20 cellular contexts compared by ENCODE assay signal in the genomic region with DNA sequence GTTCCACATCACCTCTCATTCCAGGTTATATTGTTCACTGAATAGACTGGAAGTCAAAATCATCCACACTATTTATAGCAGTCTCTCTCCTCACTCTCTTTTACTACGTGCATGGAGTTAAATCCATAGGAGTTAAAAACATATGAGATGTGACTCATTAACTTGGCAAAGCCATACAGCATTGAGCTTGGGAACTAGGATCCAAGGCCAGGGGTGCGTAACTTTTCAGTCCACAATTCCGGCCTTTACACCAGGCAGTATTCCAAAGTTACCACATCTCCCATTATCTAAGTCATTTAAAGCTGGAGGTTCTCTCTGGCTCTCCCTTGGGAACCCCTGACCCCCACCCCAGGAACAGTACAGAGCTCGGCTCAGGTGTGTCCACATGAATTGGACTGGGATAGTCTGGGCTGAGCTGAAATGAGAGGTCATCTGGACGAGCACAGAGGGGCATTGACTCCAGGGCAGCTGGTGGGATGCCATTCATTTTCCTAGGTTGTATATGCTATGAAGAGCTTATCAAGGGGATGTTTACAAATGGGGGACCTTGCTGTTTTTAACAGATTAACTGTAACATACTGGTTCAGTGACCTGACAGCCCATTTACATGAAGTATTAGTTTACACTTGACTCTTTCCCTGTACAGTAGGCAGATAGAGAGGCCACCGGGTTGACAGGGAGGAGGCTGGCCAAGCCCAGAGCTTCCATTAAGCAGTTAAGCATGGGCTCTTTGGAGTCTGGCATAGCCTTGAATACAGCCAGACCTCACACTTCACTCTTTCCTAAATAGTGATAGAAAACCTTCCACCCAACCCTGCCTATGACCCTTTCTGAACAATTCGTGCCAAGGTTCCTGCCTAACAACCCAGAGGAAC.
DNase-seq lines count a peak whose midpoint lies in the region; ATAC-seq and TF ChIP-seq lines count a peak whose summit lies in the region.
"Had no signal": no experiment of that assay in that cellular context is flagged by ENCODE, and none has a peak within 500 bp of the region (broad histone marks: within the 10 kb centered on the region; RNA-seq: fewer than 3 reads in every experiment).

No MANE protein-coding gene starts in this region.

- no peak overlapping the region for H4K8ac ChIP-seq in IMR-90 (ENCODE audit: low read depth in 2 of 2, low read length in 2 of 2)

- no peak overlapping the region for H2AFZ ChIP-seq in IMR-90 (replicated peaks; ENCODE audit: low read length, poor library complexity)
- H2AFZ ChIP-seq: GM23248 had no signal

- in situ Hi-C loops in IMR-90 (cut with MboI; ENCODE audit: low sequenced_read_pairs) = no loop called here

- no peak overlapping the region for H3K56ac ChIP-seq in IMR-90 (ENCODE audit: extremely low read depth, insufficient read depth, low read length)

- TF ChIP-seq CTCF in IMR-90 (conservative IDR thresholded peaks at IDR 0.05; ENCODE audit: low read depth, low read length) (no peak), cardiac fibroblast (IDR thresholded peaks at IDR 0.05; ENCODE audit: low read depth, low read length) (no peak), fibroblast of pulmonary artery (IDR thresholded peaks at IDR 0.05; ENCODE audit: low read length, missing control alignments) (no peak), retinal pigment epithelial cell (conservative IDR thresholded peaks at IDR 0.05; ENCODE audit: low read depth, low read length) (no peak)

- H3K9me1 ChIP-seq in IMR-90 (ENCODE audit: insufficient read depth, low read length) = no peaks in the 10 kb centered on the region; the same call in 1 of the 2 replicates

- H3K4me3 ChIP-seq in IMR-90 (ENCODE audit: insufficient read depth, low read depth, low read length) (no peak overlapping the region), cardiac fibroblast (replicated peaks in 1 of 2; ENCODE audit: low read depth in 2 of 2, low read length in 2 of 2) (no peak overlapping the region), fibroblast of pulmonary artery (replicated peaks; ENCODE audit: low read depth, low read length) (no peak overlapping the region), retinal pigment epithelial cell (ENCODE audit: low read length) (no peak overlapping the region)
- H3K4me3 ChIP-seq: GM23248, HAP-1, SJCRH30 had no signal

- no peak overlapping the region for H3K9ac ChIP-seq in IMR-90 (ENCODE audit: low read depth, low read length)
- H3K9ac ChIP-seq: GM23248 had no signal

- H4K91ac ChIP-seq in IMR-90 (ENCODE audit: insufficient read depth, low read depth, low read length) = no peak overlapping the region

- 0 out of 2 replicates have a peak, but pooled peaks cover 1% of the 10 kb centered on the region for H3K9me3 ChIP-seq in IMR-90 (ENCODE audit: control insufficient read depth, insufficient read depth, low read length)
- H3K9me3 ChIP-seq: HAP-1, SJCRH30 had no signal

- H3K18ac ChIP-seq in IMR-90 (ENCODE audit: low read depth, low read length) = no peak overlapping the region

- no peak overlapping the region for H4K5ac ChIP-seq in IMR-90 (ENCODE audit: low read depth, low read length)

- CTCF ChIA-PET in IMR-90 (lab: Yijun Ruan, JAX) = no interaction called here

- H2AK9ac ChIP-seq in IMR-90 (replicated peaks; ENCODE audit: low read depth, low read length, poor library complexity) = no peak overlapping the region

- no CpG with 5 or more reads among the region's 7 CpGs for WGBS in IMR-90 (ENCODE audit: extremely low coverage in 2 of 2, insufficient read length in 1 of 2), 2 experiments

- no peak for TF ChIP-seq POLR2A in IMR-90 (IDR thresholded peaks at IDR 0.05; ENCODE audit: low read depth, low read length)

- H2BK15ac ChIP-seq in IMR-90 (ENCODE audit: low read depth, low read length) = no peak overlapping the region

- no peak overlapping the region for H2BK5ac ChIP-seq in IMR-90 (ENCODE audit: low read depth, low read length, poor library complexity, severe bottlenecking)

- ATAC-seq in IMR-90 (ENCODE audit: low read depth) = peak; percentile 85
- ATAC-seq in GM19452 (IDR thresholded peaks at IDR 0.05; ENCODE audit: unreplicated experiment) = no peak
- ATAC-seq in GM21423 (IDR thresholded peaks at IDR 0.05; ENCODE audit: unreplicated experiment) = no peak
- ATAC-seq: HepG2 had no signal

- H3K4me1 ChIP-seq in IMR-90 (ENCODE audit: control insufficient read depth, insufficient read depth, low read length) = peaks cover 5% of the 10 kb centered on the region
- H3K4me1 ChIP-seq: HAP-1, SJCRH30 had no signal

- POLR2A ChIA-PET in IMR-90 (lab: Charles Lee; ENCODE audit: unreplicated experiment) = no interaction called here

- H3K79me1 ChIP-seq in IMR-90 (ENCODE audit: low read depth in 1 of 2, low read length in 2 of 2) = no peaks in the 10 kb centered on the region

- no peak for TF ChIP-seq RAD21 in IMR-90 (IDR thresholded peaks at IDR 0.05; ENCODE audit: low read length)

- intact Hi-C loops in IMR-90 (cut with micrococcal nuclease) = no loop called here

- H3K36me3 ChIP-seq in IMR-90 (ENCODE audit: control insufficient read depth, insufficient read depth, low read length) = no peaks in the 10 kb centered on the region
- H3K36me3 ChIP-seq: HAP-1 had no signal

- H4K20me1 ChIP-seq in IMR-90 (ENCODE audit: insufficient read depth, low read length) = no peaks in the 10 kb centered on the region

- peak; percentile 92 for DNase-seq in IMR-90
- DNase-seq in cardiac fibroblast (ENCODE audit: low read depth in 2 of 2) = peak; percentile 50 to 84
- DNase-seq in fibroblast of pulmonary artery (ENCODE audit: low read depth) = peak; percentile 83
- peak; percentile 16 for DNase-seq in retinal pigment epithelial cell (ENCODE audit: low read depth)
- DNase-seq in DMS 273 treated with DMSO at 0.1 percent for 48 hours (lab: John Stamatoyannopoulos, UW) = no peak
- DNase-seq: DMS79; GM23248; KG1; NCI-H1105 treated with DMSO at 0.1 percent for 48 hours; NCI-H2029 treated with DMSO at 0.1 percent for 48 hours; NCI-H226; NCI-H510A treated with DMSO at 0.1 percent for 48 hours; NCI-H774; NK-92 treated with Interleukin-12 subunit alpha and Interleukin-12 subunit beta, amount 100 ng/mL, for 24 hours; SJCRH30 had no signal

- H2BK20ac ChIP-seq in IMR-90 (ENCODE audit: low read depth, low read length) = no peak overlapping the region

- no peaks in the 10 kb centered on the region; the same call in 1 of the 2 replicates for H3K27me3 ChIP-seq in IMR-90 (ENCODE audit: control insufficient read depth, insufficient read depth, low read length)
- H3K27me3 ChIP-seq: SJCRH30 had no signal

- H3K4ac ChIP-seq in IMR-90 (ENCODE audit: low read depth, low read length) = no peak overlapping the region

- no peak overlapping the region for H3K14ac ChIP-seq in IMR-90 (replicated peaks; ENCODE audit: low read depth, low read length)

- no peak overlapping the region for H3K23ac ChIP-seq in IMR-90 (ENCODE audit: low read depth, low read length)

- no peak overlapping the region; the same call in 1 of the 2 replicates for H3K4me2 ChIP-seq in IMR-90 (ENCODE audit: low read depth, low read length)

- H2BK120ac ChIP-seq in IMR-90 (ENCODE audit: low read depth, low read length) = no peak overlapping the region

- no TSS peak for BruUV-seq in IMR-90 (replicated peaks; lab: Mats Ljungman, UMichigan)

- dilution Hi-C loops in IMR-90 (cut with HindIII; ENCODE audit: low sequenced_read_pairs, unreplicated experiment) = no loop called here

- H2AK5ac ChIP-seq in IMR-90 (ENCODE audit: low read depth, low read length) = no peak overlapping the region

- no peak overlapping the region for H3K27ac ChIP-seq in IMR-90 (ENCODE audit: insufficient read depth, low read length)
- H3K27ac ChIP-seq: GM23248, HL-60, SJCRH30 had no signal

TF ChIP-seq in IMR-90, 13 proteins besides CTCF, POLR2A, EP300 and RAD21:
- no peak for TF ChIP-seq MAFK (IDR thresholded peaks at IDR 0.05; ENCODE audit: low read depth, low read length)
- no peak; the same call in 1 of the 2 replicates for TF ChIP-seq FOS (IDR thresholded peaks at IDR 0.05; ENCODE audit: low read depth, low read length)
- TF ChIP-seq, protein P1, sequence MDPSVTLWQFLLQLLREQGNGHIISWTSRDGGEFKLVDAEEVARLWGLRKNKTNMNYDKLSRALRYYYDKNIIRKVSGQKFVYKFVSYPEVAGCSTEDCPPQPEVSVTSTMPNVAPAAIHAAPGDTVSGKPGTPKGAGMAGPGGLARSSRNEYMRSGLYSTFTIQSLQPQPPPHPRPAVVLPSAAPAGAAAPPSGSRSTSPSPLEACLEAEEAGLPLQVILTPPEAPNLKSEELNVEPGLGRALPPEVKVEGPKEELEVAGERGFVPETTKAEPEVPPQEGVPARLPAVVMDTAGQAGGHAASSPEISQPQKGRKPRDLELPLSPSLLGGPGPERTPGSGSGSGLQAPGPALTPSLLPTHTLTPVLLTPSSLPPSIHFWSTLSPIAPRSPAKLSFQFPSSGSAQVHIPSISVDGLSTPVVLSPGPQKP (IDR thresholded peaks at IDR 0.05; ENCODE audit: borderline replicate concordance, low read depth, low read length) = no peak
- TF ChIP-seq BHLHE40 (IDR thresholded peaks at IDR 0.05; ENCODE audit: low read depth, low read length) = no peak
- TF ChIP-seq CEBPB (IDR thresholded peaks at IDR 0.05; ENCODE audit: low read depth, low read length) = no peak
- no peak for TF ChIP-seq SMC3 (IDR thresholded peaks at IDR 0.05; ENCODE audit: low read depth, low read length)
- TF ChIP-seq NFE2L2 (IDR thresholded peaks at IDR 0.05; ENCODE audit: low read depth, low read length) = no peak
- no peak for TF ChIP-seq RCOR1 (IDR thresholded peaks at IDR 0.05; ENCODE audit: insufficient replicate concordance, low read length)
- TF ChIP-seq RFX5 (IDR thresholded peaks at IDR 0.05; ENCODE audit: low read depth, low read length) = no peak
- no peak for TF ChIP-seq MAZ (IDR thresholded peaks at IDR 0.05; ENCODE audit: borderline replicate concordance, low read depth, low read length)
- TF ChIP-seq CHD1 (IDR thresholded peaks at IDR 0.05; ENCODE audit: low read depth, low read length) = no peak
- TF ChIP-seq MXI1 (IDR thresholded peaks at IDR 0.05; ENCODE audit: borderline replicate concordance, low read depth, low read length) = no peak
- TF ChIP-seq, protein P2, sequence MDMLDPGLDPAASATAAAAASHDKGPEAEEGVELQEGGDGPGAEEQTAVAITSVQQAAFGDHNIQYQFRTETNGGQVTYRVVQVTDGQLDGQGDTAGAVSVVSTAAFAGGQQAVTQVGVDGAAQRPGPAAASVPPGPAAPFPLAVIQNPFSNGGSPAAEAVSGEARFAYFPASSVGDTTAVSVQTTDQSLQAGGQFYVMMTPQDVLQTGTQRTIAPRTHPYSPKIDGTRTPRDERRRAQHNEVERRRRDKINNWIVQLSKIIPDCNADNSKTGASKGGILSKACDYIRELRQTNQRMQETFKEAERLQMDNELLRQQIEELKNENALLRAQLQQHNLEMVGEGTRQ (IDR thresholded peaks at IDR 0.05; ENCODE audit: low read depth, low read length) = no peak
